In genomic region chr6:153231048-153231635, GRCh38 we compare ENCODE assay signal across 1 cellular context.
A peak's percentile ranks its signal among the peaks of the same experiment; 100 is the strongest.
TF ChIP-seq lines count a peak whose summit lies in the region.

No MANE protein-coding gene starts in this region.

TF ChIP-seq in H1, 55 proteins besides CTCF, POLR2A, EP300 and RAD21:
- TF ChIP-seq E2F6 (IDR thresholded peaks at IDR 0.05) (peak; percentile 42; the same call in 1 of the 2 replicates), HDAC2 (IDR thresholded peaks at IDR 0.05; ENCODE audit: borderline replicate concordance in 1 of 2, low read depth in 2 of 2, low read length in 2 of 2) (no peak), ZNF274 (IDR thresholded peaks at IDR 0.05; ENCODE audit: borderline replicate concordance, extremely low read depth, low read length) (no peak), TAF1 (IDR thresholded peaks at IDR 0.05; ENCODE audit: low read depth, low read length) (no peak), GABPA (IDR thresholded peaks at IDR 0.05; ENCODE audit: borderline replicate concordance, insufficient read depth, low read length) (no peak), NRF1 (IDR thresholded peaks at IDR 0.05; ENCODE audit: low read depth, low read length) (no peak), CREB1 (IDR thresholded peaks at IDR 0.05) (no peak), MAX (IDR thresholded peaks at IDR 0.05) (peak; percentile 56; the same call in 1 of the 2 replicates), BRCA1 (IDR thresholded peaks at IDR 0.05; ENCODE audit: low read depth, low read length) (no peak), SP1 (IDR thresholded peaks at IDR 0.05; ENCODE audit: low read depth, low read length) (no peak), POLR2AphosphoS5 (IDR thresholded peaks at IDR 0.05; ENCODE audit: low read depth, low read length) (no peak), BCL11A (IDR thresholded peaks at IDR 0.05; ENCODE audit: low read depth in 2 of 2, low read length in 2 of 2) (no peak), NANOG (IDR thresholded peaks at IDR 0.05; ENCODE audit: insufficient read depth, low read depth, low read length, poor library complexity, severe bottlenecking) (no peak), HDAC6 (IDR thresholded peaks at IDR 0.05; ENCODE audit: low read depth, low read length) (no peak), TEAD4 (IDR thresholded peaks at IDR 0.05; ENCODE audit: low read depth, low read length) (no peak)
TF ChIP-seq in H1: peak in this region for 2.
